34 cellular contexts compared by ENCODE assay signal in the genomic region with DNA sequence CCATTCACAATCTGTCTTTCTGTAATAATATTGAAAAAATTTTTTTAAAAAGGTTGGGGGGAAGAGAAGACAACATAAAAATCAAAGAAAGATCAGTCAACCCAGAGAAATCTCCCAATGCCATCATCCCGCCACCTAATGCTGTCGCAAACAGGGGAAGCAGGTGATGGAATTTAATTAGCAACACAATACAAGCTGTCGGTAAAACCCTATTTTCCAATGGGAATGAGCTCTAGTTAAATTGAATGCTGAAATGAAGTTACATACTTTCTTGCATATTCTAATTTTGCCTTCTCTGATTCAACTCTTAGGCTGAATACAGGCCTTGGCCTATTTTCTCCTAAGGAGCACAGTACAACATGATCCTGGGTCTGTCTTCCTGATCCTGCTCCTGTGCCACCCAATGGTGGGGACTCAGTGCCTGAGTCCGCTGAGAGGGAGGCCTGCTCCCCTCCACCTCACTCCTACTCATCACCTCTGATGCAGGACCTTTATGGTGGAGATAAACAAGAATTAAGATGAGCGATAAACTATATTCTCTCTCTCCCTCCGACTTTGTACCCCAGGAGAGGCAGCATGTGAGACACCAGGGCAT.
"Had no signal": no experiment of that assay in that cellular context is flagged by ENCODE, and none has a peak within 500 bp of the region (broad histone marks: within the 10 kb centered on the region; RNA-seq: fewer than 3 reads in every experiment).

No MANE protein-coding gene starts in this region.

- DNase-seq: activated CD4-positive, alpha-beta memory T cell treated with anti-CD3 and anti-CD28 coated beads for 36 hours; activated CD4-positive, alpha-beta T cell treated with anti-CD3 and anti-CD28 coated beads for 4 hours; activated CD4-positive, alpha-beta T cell treated with anti-CD3 and anti-CD28 coated beads, Interleukin-2, amount 50 U/mL, for 1 hour; activated CD8-positive, alpha-beta memory T cell treated with anti-CD3 and anti-CD28 coated beads, Interleukin-2, amount 50 U/mL, for 4 hours; activated effector memory CD4-positive, alpha-beta T cell treated with Interleukin-2 at 50 U/mL for 16 hours; activated naive CD4-positive, alpha-beta T cell treated with anti-CD3 and anti-CD28 coated beads, Interleukin-2, amount 10 ng/mL, durations not matched to agents 7 days and 5 days; activated naive CD8-positive, alpha-beta T cell treated with anti-CD3 and anti-CD28 coated beads, Interleukin-2, amount 50 U/mL, for 24 hours; activated T-cell treated with anti-CD3 and anti-CD28 coated beads for 4 hours; activated T-cell treated with anti-CD3 and anti-CD28 coated beads, Interleukin-2, amount 50 U/mL, for 4 hours; anterior cingulate cortex; brain microvascular endothelial cell; central memory CD4-positive, alpha-beta T cell; MM.1S; NCI-H1092 treated with DMSO at 0.1 percent for 48 hours; NCI-H1417; NCI-H146; NCI-H187; NCI-H2029 treated with DMSO at 0.1 percent for 48 hours; NCI-H2107; NCI-H2171; NCI-H510A; NCI-H526; NCI-H748 treated with DMSO at 0.1 percent for 48 hours; NK-92 treated with Interleukin-12 subunit alpha and Interleukin-12 subunit beta, amount 100 ng/mL, for 24 hours; PC-9; SIG-M5; T-cell; T-helper 17 cell had no signal

- H3K4me3 Mint-ChIP-seq: activated CD4-positive, alpha-beta memory T cell treated with anti-CD3 and anti-CD28 coated beads for 36 hours; activated naive CD4-positive, alpha-beta T cell treated with anti-CD3 and anti-CD28 coated beads, Interleukin-2, amount 10 ng/mL, durations not matched to agents 7 days and 5 days; activated naive CD8-positive, alpha-beta T cell; activated naive CD8-positive, alpha-beta T cell treated with anti-CD3 and anti-CD28 coated beads, Interleukin-2, amount 50 U/mL, for 24 hours; activated T-cell treated with anti-CD3 and anti-CD28 coated beads, Interleukin-2, amount 50 U/mL, for 4 hours; activated T-helper 1 cell treated with anti-CD3 and anti-CD28 coated beads, Interleukin-12 subunit alpha, Interleukin-12 subunit beta, Interleukin-2, Interleukin-4 antibody, amounts not matched to agents 30 ng/mL and 10 ng/mL and 1 ng/mL, durations not matched to agents 14 hours and 24 hours and 36 hours; T-cell; T-helper 17 cell had no signal

- H3K27ac ChIP-seq: brain microvascular endothelial cell, PC-9, RWPE1 had no signal

- H3K4me1 Mint-ChIP-seq: activated naive CD4-positive, alpha-beta T cell treated with anti-CD3 and anti-CD28 coated beads, Interleukin-2, amount 10 ng/mL, durations not matched to agents 7 days and 5 days; activated naive CD8-positive, alpha-beta T cell treated with anti-CD3 and anti-CD28 coated beads, Interleukin-2, amount 50 U/mL, for 24 hours; T-cell had no signal

- ATAC-seq: activated CD4-positive, CD25-positive, alpha-beta regulatory T cell treated with anti-CD3 and anti-CD28 coated beads, Interleukin-2, amount 50 U/mL, for 24 hours; activated naive CD8-positive, alpha-beta T cell treated with anti-CD3 and anti-CD28 coated beads, Interleukin-2, amount 50 U/mL, for 24 hours; activated T-cell treated with anti-CD3 and anti-CD28 coated beads, Interleukin-2, amount 50 U/mL, for 4 hours; Right ventricle myocardium inferior; SK-N-SH treated with all-trans-retinoic acid at 6 μM for 48 hours; T-cell; T-helper 17 cell had no signal

- H3K36me3 Mint-ChIP-seq: activated CD4-positive, alpha-beta memory T cell treated with anti-CD3 and anti-CD28 coated beads for 36 hours; activated naive CD4-positive, alpha-beta T cell treated with anti-CD3 and anti-CD28 coated beads, Interleukin-2, amount 10 ng/mL, durations not matched to agents 7 days and 5 days; activated naive CD8-positive, alpha-beta T cell; T-cell had no signal

- H3K27me3 ChIP-seq: brain microvascular endothelial cell had no signal

- H3K4me2 ChIP-seq: PC-9 had no signal

- H2AFZ ChIP-seq: PC-9 had no signal

- H3K27me3 Mint-ChIP-seq: activated naive CD8-positive, alpha-beta T cell had no signal

- H3K27ac Mint-ChIP-seq: activated CD4-positive, alpha-beta memory T cell treated with anti-CD3 and anti-CD28 coated beads for 36 hours; activated naive CD4-positive, alpha-beta T cell treated with anti-CD3 and anti-CD28 coated beads, Interleukin-2, amount 10 ng/mL, durations not matched to agents 7 days and 5 days; activated naive CD8-positive, alpha-beta T cell; activated naive CD8-positive, alpha-beta T cell treated with anti-CD3 and anti-CD28 coated beads, Interleukin-2, amount 50 U/mL, for 24 hours; activated T-helper 1 cell treated with anti-CD3 and anti-CD28 coated beads, Interleukin-12 subunit alpha, Interleukin-12 subunit beta, Interleukin-2, Interleukin-4 antibody, amounts not matched to agents 30 ng/mL and 10 ng/mL and 1 ng/mL, durations not matched to agents 14 hours and 24 hours and 36 hours; T-cell; T-helper 17 cell had no signal

- H3K9me3 Mint-ChIP-seq: activated CD4-positive, alpha-beta memory T cell treated with anti-CD3 and anti-CD28 coated beads for 36 hours; activated naive CD4-positive, alpha-beta T cell treated with anti-CD3 and anti-CD28 coated beads, Interleukin-2, amount 10 ng/mL, durations not matched to agents 7 days and 5 days; activated naive CD8-positive, alpha-beta T cell treated with anti-CD3 and anti-CD28 coated beads, Interleukin-2, amount 50 U/mL, for 24 hours; activated T-cell treated with anti-CD3 and anti-CD28 coated beads, Interleukin-2, amount 50 U/mL, for 4 hours; activated T-helper 1 cell treated with anti-CD3 and anti-CD28 coated beads, Interleukin-12 subunit alpha, Interleukin-12 subunit beta, Interleukin-2, Interleukin-4 antibody, amounts not matched to agents 30 ng/mL and 10 ng/mL and 1 ng/mL, durations not matched to agents 14 hours and 24 hours and 36 hours; T-cell had no signal

- H3K36me3 ChIP-seq: brain microvascular endothelial cell had no signal

- H3K4me3 ChIP-seq: PC-9 had no signal
